Comparison of ENCODE assay signal across 14 cellular contexts in genomic region chrX:110219920-110220319, GRCh38.
DNase-seq lines count a peak whose midpoint lies in the region; ATAC-seq and TF ChIP-seq lines count a peak whose summit lies in the region.
"Had no signal": no experiment of that assay in that cellular context is flagged by ENCODE, and none has a peak within 500 bp of the region (broad histone marks: within the 10 kb centered on the region; RNA-seq: fewer than 3 reads in every experiment).

No MANE protein-coding gene starts in this region.

- BruUV-seq in PC-3 (replicated peaks; lab: Mats Ljungman, UMichigan) (no TSS peak), OCI-LY7 (replicated peaks; lab: Mats Ljungman, UMichigan) (no TSS peak)

- H3K27me3 ChIP-seq in PC-3 (ENCODE audit: low read length), result no peaks in the 10 kb centered on the region
- peaks cover 12% of the 10 kb centered on the region for H3K27me3 ChIP-seq in osteoblast (ENCODE audit: insufficient read depth, low read length)
- no peaks in the 10 kb centered on the region for H3K27me3 ChIP-seq in neural progenitor cell

- H3K4me1 Mint-ChIP-seq in neural progenitor cell, result no peaks in the 10 kb centered on the region

- no peak overlapping the region for H3K27ac Mint-ChIP-seq in neural progenitor cell
- H3K27ac Mint-ChIP-seq: naive thymus-derived CD8-positive, alpha-beta T cell had no signal

- H3K9ac ChIP-seq in PC-3 (ENCODE audit: low read length) (peak overlapping the region; percentile 36), neural progenitor cell (no peak overlapping the region)

- H3K4me2 ChIP-seq in PC-3 (ENCODE audit: low read length), result peak overlapping the region; percentile 70
- H3K4me2 ChIP-seq in osteoblast (ENCODE audit: insufficient read depth, low read length), result peak overlapping the region; percentile 3
- no peak overlapping the region for H3K4me2 ChIP-seq in neural progenitor cell
- no peak overlapping the region for H3K4me2 ChIP-seq in OCI-LY7 (ENCODE audit: low read length)

- peak overlapping the region; percentile 32; the same call in 1 of the 2 replicates for H3K4me3 ChIP-seq in PC-3 (ENCODE audit: low read length)
- no peak overlapping the region for H3K4me3 ChIP-seq in epithelial cell of esophagus (ENCODE audit: low read length)
- no peak overlapping the region for H3K4me3 ChIP-seq in osteoblast (ENCODE audit: insufficient read depth, low read length)
- H3K4me3 ChIP-seq in neural progenitor cell, result no peak overlapping the region
- no peak overlapping the region for H3K4me3 ChIP-seq in OCI-LY7 (ENCODE audit: low read depth, low read length, poor library complexity, severe bottlenecking)
- H3K4me3 ChIP-seq: thoracic aorta had no signal

- H3K27me3 Mint-ChIP-seq in neural progenitor cell (ENCODE audit: insufficient read depth, low read depth), result no peaks in the 10 kb centered on the region
- H3K27me3 Mint-ChIP-seq: naive thymus-derived CD8-positive, alpha-beta T cell had no signal

- H3F3A ChIP-seq in PC-3 (ENCODE audit: low read length, unreplicated experiment) (no peaks in the 10 kb centered on the region), neural progenitor cell (ENCODE audit: low read depth) (no peaks in the 10 kb centered on the region)

- TF ChIP-seq CTCF in PC-3 (conservative IDR thresholded peaks at IDR 0.05; ENCODE audit: low read depth, low read length) (no peak), epithelial cell of esophagus (IDR thresholded peaks at IDR 0.05; ENCODE audit: insufficient read depth, low read depth, low read length, missing control alignments) (no peak), osteoblast (IDR thresholded peaks at IDR 0.05; ENCODE audit: extremely low read depth, low read depth, low read length) (no peak), neural progenitor cell (IDR thresholded peaks at IDR 0.05) (no peak), OCI-LY7 (conservative IDR thresholded peaks at IDR 0.05; ENCODE audit: low read length) (no peak)

- intact Hi-C loops in PC-3 (cut with micrococcal nuclease) (loop anchor here (5.0 kb wide), 2 partner anchors 38 to 62 kb away; no protein-coding TSS in a partner anchor), OCI-LY7 (cut with micrococcal nuclease; ENCODE audit: unreplicated experiment) (no loop called here)

- H2AFZ ChIP-seq in PC-3 (ENCODE audit: low read length) (no peak overlapping the region), osteoblast (ENCODE audit: low read length) (no peak overlapping the region), neural progenitor cell (replicated peaks) (no peak overlapping the region), OCI-LY7 (ENCODE audit: low read length) (no peak overlapping the region)

- no peaks in the 10 kb centered on the region for H3K9me3 ChIP-seq in PC-3 (ENCODE audit: low read length)
- no peaks in the 10 kb centered on the region for H3K9me3 ChIP-seq in osteoblast (ENCODE audit: low read depth, low read length)
- H3K9me3 ChIP-seq in neural progenitor cell (ENCODE audit: low read depth), result peaks cover 6% of the 10 kb centered on the region
- no peaks in the 10 kb centered on the region for H3K9me3 ChIP-seq in OCI-LY7 (ENCODE audit: low read length)
- H3K9me3 ChIP-seq: thoracic aorta had no signal

- CTCF ChIA-PET in PC-3 (lab: Charles Lee) (no interaction called here), OCI-LY7 (lab: Charles Lee; ENCODE audit: unreplicated experiment) (no interaction called here)

- POLR2A ChIA-PET in PC-3 (lab: Charles Lee; ENCODE audit: unreplicated experiment) (interaction anchor here (1.1 kb wide), 1 partner anchor 9 kb away, joined by 4 read pairs; no protein-coding TSS in a partner anchor), OCI-LY7 (lab: Charles Lee) (interaction anchor here (0.6 to 0.9 kb wide), 2 partner anchors 59 to 844 kb away, joined by 3 read pairs; no protein-coding TSS in a partner anchor)

- no peak overlapping the region for H3K4me3 Mint-ChIP-seq in neural progenitor cell
- H3K4me3 Mint-ChIP-seq: naive thymus-derived CD8-positive, alpha-beta T cell had no signal

- H3K9me2 ChIP-seq in PC-3 (replicated peaks; ENCODE audit: low read length) (no peaks in the 10 kb centered on the region), OCI-LY7 (ENCODE audit: insufficient read depth, low read length) (no peaks in the 10 kb centered on the region)

- peak; percentile 87 for ATAC-seq in PC-3
- ATAC-seq: naive thymus-derived CD8-positive, alpha-beta T cell had no signal

- H3K9me3 Mint-ChIP-seq in neural progenitor cell, result no peaks in the 10 kb centered on the region

- H4K20me1 ChIP-seq in PC-3 (ENCODE audit: low read length), result no peaks in the 10 kb centered on the region
- H4K20me1 ChIP-seq in osteoblast (ENCODE audit: insufficient read depth, low read length), result peaks cover 4% of the 10 kb centered on the region
- no peaks in the 10 kb centered on the region for H4K20me1 ChIP-seq in neural progenitor cell (ENCODE audit: low read depth)
- H4K20me1 ChIP-seq in OCI-LY7 (ENCODE audit: insufficient read depth, low read length), result no peaks in the 10 kb centered on the region

- no peaks in the 10 kb centered on the region for H3K36me3 Mint-ChIP-seq in neural progenitor cell

- H3K36me3 ChIP-seq in PC-3 (ENCODE audit: low read depth, low read length), result 0 out of 2 replicates have a peak, but pooled peaks cover 3% of the 10 kb centered on the region
- no peaks in the 10 kb centered on the region for H3K36me3 ChIP-seq in osteoblast (ENCODE audit: insufficient read depth, low read length)
- H3K36me3 ChIP-seq in neural progenitor cell, result no peaks in the 10 kb centered on the region
- H3K36me3 ChIP-seq in OCI-LY7 (ENCODE audit: insufficient read depth, low read length), result no peaks in the 10 kb centered on the region
- H3K36me3 ChIP-seq: thoracic aorta had no signal

- peak; percentile 49 for DNase-seq in H4 (ENCODE audit: low spot score)
- peak; percentile 73 for DNase-seq in PC-3
- peak; percentile 60 for DNase-seq in epithelial cell of esophagus (ENCODE audit: low read depth)
- peak; percentile 14 for DNase-seq in osteoblast (ENCODE audit: insufficient read length, low spot score, missing footprints)
- DNase-seq in neural progenitor cell (ENCODE audit: low spot score), result no peak
- DNase-seq in OCI-LY7 (ENCODE audit: low spot score), result no peak
- DNase-seq in COLO668 (lab: John Stamatoyannopoulos, UW; ENCODE audit: unreplicated experiment), result no peak
- DNase-seq: naive thymus-derived CD8-positive, alpha-beta T cell; NCI-H1930; NCI-H82; SHP77; T-helper 9 cell had no signal

- peaks cover 39% of the 10 kb centered on the region for H3K4me1 ChIP-seq in PC-3 (ENCODE audit: insufficient read depth, low read length)
- H3K4me1 ChIP-seq in osteoblast (ENCODE audit: insufficient read depth, low read length), result peaks cover 5% of the 10 kb centered on the region
- H3K4me1 ChIP-seq in neural progenitor cell, result no peaks in the 10 kb centered on the region
- no peaks in the 10 kb centered on the region for H3K4me1 ChIP-seq in OCI-LY7 (ENCODE audit: insufficient read depth, low read length, poor library complexity, severe bottlenecking)

- peak overlapping the region; percentile 73 for H3K27ac ChIP-seq in PC-3 (ENCODE audit: low read length)
- H3K27ac ChIP-seq in osteoblast (ENCODE audit: low read depth, low read length), result peak overlapping the region; percentile 64
- H3K27ac ChIP-seq in neural progenitor cell, result no peak overlapping the region
- H3K27ac ChIP-seq in OCI-LY7 (ENCODE audit: low read depth, low read length, poor library complexity, severe bottlenecking), result no peak overlapping the region
- H3K27ac ChIP-seq: HL-60, thoracic aorta had no signal

- H3K79me2 ChIP-seq in PC-3 (ENCODE audit: low read length), result peaks cover 32% of the 10 kb centered on the region
- H3K79me2 ChIP-seq in osteoblast (ENCODE audit: insufficient read depth, low read length), result peaks cover 7% of the 10 kb centered on the region
- H3K79me2 ChIP-seq in neural progenitor cell (ENCODE audit: low read depth), result no peaks in the 10 kb centered on the region
- H3K79me2 ChIP-seq in OCI-LY7 (ENCODE audit: insufficient read depth, low read depth, low read length), result no peaks in the 10 kb centered on the region

Comparison
In these comparisons a context has a peak if more than half of its experiments do, and no peak if none do; other contexts are left out.
1. DNase-seq: peak in H4 (single experiment), PC-3 (single experiment), epithelial cell of esophagus (single experiment) and osteoblast (single experiment); none in neural progenitor cell (single experiment), OCI-LY7 (single experiment) and COLO668 (single experiment).
2. H3K27ac ChIP-seq: peak in PC-3 (single experiment) and osteoblast (single experiment); none in neural progenitor cell (single experiment) and OCI-LY7 (single experiment).
3. H3K4me2 ChIP-seq: peak in PC-3 (single experiment) and osteoblast (single experiment); none in neural progenitor cell (single experiment) and OCI-LY7 (single experiment).